14 cellular contexts compared by ENCODE assay signal in the genomic region with DNA sequence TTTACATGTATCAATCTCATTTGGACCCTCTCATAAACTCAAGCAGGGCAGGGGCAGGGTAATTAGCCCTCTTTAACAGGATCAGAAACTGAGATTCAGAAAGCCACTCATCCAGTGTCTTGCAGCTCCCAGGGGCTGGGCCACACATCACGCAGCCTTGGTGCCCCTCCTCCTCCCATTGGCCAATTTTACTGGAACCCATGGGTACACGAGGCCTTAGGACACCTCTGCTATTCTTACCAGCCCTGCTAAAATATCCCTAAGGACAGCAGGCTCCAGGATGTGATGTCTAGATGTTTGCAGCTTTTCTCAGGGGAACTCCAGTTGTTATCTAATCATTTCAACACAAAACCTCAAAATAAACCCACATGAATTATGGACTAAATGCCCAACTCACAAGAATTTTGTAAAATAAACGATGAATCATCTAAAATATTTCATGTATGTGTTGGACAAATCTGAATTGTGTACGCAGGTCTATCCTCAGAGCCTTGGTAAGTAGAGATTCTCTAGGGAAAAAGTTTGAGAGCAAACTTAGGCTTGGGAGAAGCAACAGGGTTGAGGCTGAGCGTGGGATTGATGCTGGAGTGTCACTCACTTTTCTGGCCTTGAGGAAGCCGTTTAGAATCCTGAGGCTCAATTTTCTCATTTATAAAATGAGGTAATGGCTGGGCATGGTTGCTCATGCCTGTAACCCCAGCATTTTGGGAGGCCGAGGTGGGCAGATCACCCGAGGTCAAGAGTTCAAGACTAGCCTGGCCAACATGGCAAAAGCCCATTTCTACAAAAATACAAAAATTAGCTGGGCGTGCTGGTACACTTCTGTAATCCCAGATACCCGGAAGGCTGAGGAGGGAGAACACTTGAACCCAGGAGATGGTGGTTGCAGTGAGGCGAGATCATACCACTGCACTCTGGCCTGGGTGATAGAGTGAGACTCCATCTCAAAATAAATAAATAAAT.
DNase-seq lines count a peak whose midpoint lies in the region; ATAC-seq and TF ChIP-seq lines count a peak whose summit lies in the region.
"Had no signal": no experiment of that assay in that cellular context is flagged by ENCODE, and none has a peak within 500 bp of the region (broad histone marks: within the 10 kb centered on the region; RNA-seq: fewer than 3 reads in every experiment).

No MANE protein-coding gene starts in this region.

- H3K9me3 ChIP-seq in ascending aorta (no peaks in the 10 kb centered on the region), left ventricle myocardium inferior (replicated peaks) (no peaks in the 10 kb centered on the region), ovary (no peaks in the 10 kb centered on the region)

- WGBS in ovary, 3 donors, result 56 to 66% (median 56%) methylated on average over 11 of the region's 11 CpGs

- intact Hi-C loops in ascending aorta (cut with DNase I) (loop anchor here (5.0 kb wide), 6 partner anchors 41 to 199 kb away; partner anchors contain the start of gene TNS3), left ventricle myocardium inferior (cut with micrococcal nuclease) (no loop called here), ovary (cut with DNase I) (no loop called here)

- H3K27ac ChIP-seq in ascending aorta, result peak overlapping the region; percentile 48 to 76
- H3K27ac ChIP-seq in left ventricle myocardium inferior (replicated peaks), result peak overlapping the region; percentile 57
- H3K27ac ChIP-seq in ovary, result no peak overlapping the region

- CTCF ChIA-PET in activated CD8-positive, alpha-beta memory T cell treated with anti-CD3 and anti-CD28 coated beads, Interleukin-2, amount 10 ng/mL, durations not matched to agents 7 days and 5 days (lab: Charles Lee), result no interaction called here

- no peak overlapping the region for H3K4me3 Mint-ChIP-seq in activated CD8-positive, alpha-beta memory T cell treated with anti-CD3 and anti-CD28 coated beads, Interleukin-2, amount 10 ng/mL, durations not matched to agents 7 days and 5 days
- H3K4me3 Mint-ChIP-seq in effector memory CD8-positive, alpha-beta T cell, result no peak overlapping the region
- H3K4me3 Mint-ChIP-seq: B cell had no signal

- H3K4me1 ChIP-seq in ascending aorta (peaks cover 9 to 25% of the 10 kb centered on the region in 2 donors), left ventricle myocardium inferior (peaks cover 13% of the 10 kb centered on the region), ovary (ENCODE audit: insufficient read depth) (peaks cover 5% of the 10 kb centered on the region)

- DNase-seq in A172 (ENCODE audit: low spot score), result peak; percentile 99
- DNase-seq in HCEC 1CT, result peak; percentile 97
- DNase-seq in ascending aorta (ENCODE audit: low spot score in 2 of 2), result peak in 1 of 2 donors; percentile 81
- DNase-seq in left ventricle myocardium inferior, result no peak
- no peak for DNase-seq in activated CD8-positive, alpha-beta memory T cell treated with anti-CD3 and anti-CD28 coated beads, Interleukin-2, amount 10 ng/mL, durations not matched to agents 7 days and 5 days
- no peak for DNase-seq in effector memory CD8-positive, alpha-beta T cell
- DNase-seq in ovary, result no peak
- DNase-seq: activated CD4-positive, alpha-beta T cell treated with anti-CD3 and anti-CD28 coated beads, Interleukin-2, amount 50 U/mL, for 48 hours; erythroblast; NCI-H2227 treated with DMSO at 0.1 percent for 48 hours; retina had no signal

- no peaks in the 10 kb centered on the region for H3K36me3 Mint-ChIP-seq in activated CD8-positive, alpha-beta memory T cell treated with anti-CD3 and anti-CD28 coated beads, Interleukin-2, amount 10 ng/mL, durations not matched to agents 7 days and 5 days
- no peaks in the 10 kb centered on the region for H3K36me3 Mint-ChIP-seq in effector memory CD8-positive, alpha-beta T cell (ENCODE audit: insufficient read depth)
- H3K36me3 Mint-ChIP-seq: activated naive CD4-positive, alpha-beta T cell treated with anti-CD3 and anti-CD28 coated beads, Interleukin-2, amount 50 U/mL, for 72 hours had no signal

- H3K4me3 ChIP-seq in ascending aorta (no peak overlapping the region), left ventricle myocardium inferior (no peak overlapping the region), ovary (no peak overlapping the region)

- H3K27me3 ChIP-seq in ascending aorta (no peaks in the 10 kb centered on the region), left ventricle myocardium inferior (ENCODE audit: low read depth) (no peaks in the 10 kb centered on the region), ovary (no peaks in the 10 kb centered on the region)

- TF ChIP-seq EP300 in ovary (IDR thresholded peaks at IDR 0.05), result no peak

- H3K9me3 Mint-ChIP-seq in activated CD8-positive, alpha-beta memory T cell treated with anti-CD3 and anti-CD28 coated beads, Interleukin-2, amount 10 ng/mL, durations not matched to agents 7 days and 5 days (ENCODE audit: low read depth), result no peaks in the 10 kb centered on the region
- no peaks in the 10 kb centered on the region for H3K9me3 Mint-ChIP-seq in effector memory CD8-positive, alpha-beta T cell
- H3K9me3 Mint-ChIP-seq: activated naive CD4-positive, alpha-beta T cell treated with anti-CD3 and anti-CD28 coated beads, Interleukin-2, amount 50 U/mL, for 72 hours had no signal

- TF ChIP-seq CTCF in ascending aorta (IDR thresholded peaks at IDR 0.05) (no peak), left ventricle myocardium inferior (IDR thresholded peaks at IDR 0.05; ENCODE audit: borderline replicate concordance) (no peak), ovary (IDR thresholded peaks at IDR 0.05) (no peak)

- no peaks in the 10 kb centered on the region for H3K36me3 ChIP-seq in ascending aorta
- H3K36me3 ChIP-seq in left ventricle myocardium inferior, result no peaks in the 10 kb centered on the region
- H3K36me3 ChIP-seq in ovary, result no peaks in the 10 kb centered on the region

- no peaks in the 10 kb centered on the region for H3K27me3 Mint-ChIP-seq in activated CD8-positive, alpha-beta memory T cell treated with anti-CD3 and anti-CD28 coated beads, Interleukin-2, amount 10 ng/mL, durations not matched to agents 7 days and 5 days
- no peaks in the 10 kb centered on the region for H3K27me3 Mint-ChIP-seq in effector memory CD8-positive, alpha-beta T cell
- H3K27me3 Mint-ChIP-seq: B cell had no signal

- TF ChIP-seq POLR2A in ovary (IDR thresholded peaks at IDR 0.05), result no peak

- no peak overlapping the region for H3K27ac Mint-ChIP-seq in activated CD8-positive, alpha-beta memory T cell treated with anti-CD3 and anti-CD28 coated beads, Interleukin-2, amount 10 ng/mL, durations not matched to agents 7 days and 5 days
- H3K27ac Mint-ChIP-seq in effector memory CD8-positive, alpha-beta T cell, result no peak overlapping the region
- H3K27ac Mint-ChIP-seq: activated naive CD4-positive, alpha-beta T cell treated with anti-CD3 and anti-CD28 coated beads, Interleukin-2, amount 50 U/mL, for 72 hours; B cell had no signal

- ATAC-seq in GM19452 (IDR thresholded peaks at IDR 0.05; ENCODE audit: unreplicated experiment), result no peak
- no peak for ATAC-seq in activated CD8-positive, alpha-beta memory T cell treated with anti-CD3 and anti-CD28 coated beads, Interleukin-2, amount 10 ng/mL, durations not matched to agents 7 days and 5 days
- no peak for ATAC-seq in effector memory CD8-positive, alpha-beta T cell (replicated peaks)
- ATAC-seq: activated naive CD4-positive, alpha-beta T cell treated with anti-CD3 and anti-CD28 coated beads, Interleukin-2, amount 50 U/mL, for 72 hours had no signal

- H3K4me1 Mint-ChIP-seq in activated CD8-positive, alpha-beta memory T cell treated with anti-CD3 and anti-CD28 coated beads, Interleukin-2, amount 10 ng/mL, durations not matched to agents 7 days and 5 days, result peaks cover 6% of the 10 kb centered on the region
- peaks cover 5% of the 10 kb centered on the region in 2 donors for H3K4me1 Mint-ChIP-seq in effector memory CD8-positive, alpha-beta T cell (ENCODE audit: low read depth in 2 of 2)

Comparison
In these comparisons a context has a peak if more than half of its experiments do, and no peak if none do; other contexts are left out.
1. DNase-seq: peak in A172 (single experiment) and HCEC 1CT (single experiment); none in left ventricle myocardium inferior (single experiment), activated CD8-positive, alpha-beta memory T cell treated with anti-CD3 and anti-CD28 coated beads, Interleukin-2, amount 10 ng/mL, durations not matched to agents 7 days and 5 days (single experiment), effector memory CD8-positive, alpha-beta T cell (0 of 3) and ovary (0 of 5).
2. H3K27ac ChIP-seq: peak in ascending aorta (2 of 2) and left ventricle myocardium inferior (single experiment); none in ovary (0 of 2).